In the genomic region with DNA sequence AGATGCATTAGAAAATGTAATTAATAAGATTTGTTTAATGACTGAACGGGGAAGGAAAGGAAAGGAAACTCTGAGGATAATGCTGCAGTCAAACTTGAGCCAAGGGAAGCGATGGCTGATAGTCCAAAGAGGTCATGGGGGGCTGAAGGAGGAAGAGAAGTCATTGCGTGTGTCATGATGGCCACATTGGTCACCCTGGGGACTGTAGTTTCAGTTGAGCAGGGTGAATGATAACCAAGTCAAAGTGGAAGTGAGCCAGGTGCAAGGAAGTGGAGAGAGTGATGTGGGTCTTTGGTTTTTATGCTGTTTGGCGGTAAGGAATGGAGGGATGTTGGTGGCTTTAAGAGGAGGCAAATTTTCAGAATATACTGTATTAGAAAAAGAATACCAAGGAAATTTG, we compare ENCODE assay signal across 10 cellular contexts. TPM values are rescaled to one million over a fixed set of nuclear protein-coding genes. Genes with fewer than 3 reads are reported as not detected.
DNase-seq lines count a peak whose midpoint lies in the region; ATAC-seq, FAIRE-seq and TF ChIP-seq lines count a peak whose summit lies in the region.
"Had no signal": no experiment of that assay in that cellular context is flagged by ENCODE, and none has a peak within 500 bp of the region (broad histone marks: within the 10 kb centered on the region; RNA-seq: fewer than 3 reads in every experiment).

No MANE protein-coding gene starts in this region.

- H3K4me1 Mint-ChIP-seq in endodermal cell: peaks cover 25% of the 10 kb centered on the region
- H3K4me1 Mint-ChIP-seq in mesothelial cell of epicardium: peaks cover 5% of the 10 kb centered on the region

- no peaks in the 10 kb centered on the region for H4K20me1 ChIP-seq in GM12878 (ENCODE audit: control insufficient read depth, insufficient read depth)

- H3K27ac Mint-ChIP-seq in endodermal cell (no peak overlapping the region), mesothelial cell of epicardium (no peak overlapping the region)

- FAIRE-seq in GM12878 (lab: Jason Lieb, UNC): peak; percentile 44
- FAIRE-seq: G401.6 had no signal

- H2AFZ ChIP-seq in GM12878 (ENCODE audit: control insufficient read depth, low read depth, low read length): peak overlapping the region; percentile 30; the same call in 1 of the 2 replicates

- RAD21 ChIA-PET in GM12878 (lab: Charles Lee; ENCODE audit: unreplicated experiment): interaction anchor here (1.8 kb wide), 1 partner anchor 25 kb away, joined by 4 read pairs; no protein-coding TSS in a partner anchor

- DNase-seq in GM12878 (ENCODE audit: low read depth, low spot score) (peak; percentile 72), GOT3 (lab: John Stamatoyannopoulos, UW) (no peak), upper lobe of right lung (no peak), endodermal cell (no peak), mesothelial cell of epicardium (ENCODE audit: low spot score in 2 of 2, unreplicated experiment in 2 of 2) (no peak)
- DNase-seq: activated T-cell treated with anti-CD3 and anti-CD28 coated beads, Interleukin-2, amount 50 U/mL, for 48 hours had no signal

- H3K4me2 ChIP-seq in GM12878 (ENCODE audit: control insufficient read depth, insufficient read depth): peak overlapping the region; percentile 67

- CTCF ChIA-PET in GM12878 (lab: Yijun Ruan, JAX): interaction anchor here (1.1 to 1.3 kb wide), 3 partner anchors 19 to 31 kb away, joined by 3 to 6 read pairs (median 4); no protein-coding TSS in a partner anchor

- peak; percentile 66 to 78; a peak in 3 of 4 replicates for TF ChIP-seq EP300 in GM12878 (IDR thresholded peaks at IDR 0.05; ENCODE audit: borderline replicate concordance in 1 of 2, control insufficient read depth in 1 of 2, low read depth in 2 of 2, low read length in 2 of 2)

- TF ChIP-seq CTCF in GM12878 (IDR thresholded peaks at IDR 0.05 in 2 of 3, conservative IDR thresholded peaks at IDR 0.05 in 1 of 3; ENCODE audit: control insufficient read depth in 2 of 3, extremely low read depth in 1 of 3, insufficient read depth in 1 of 3, low read depth in 3 of 3, low read length in 3 of 3) (no peak), upper lobe of right lung (IDR thresholded peaks at IDR 0.05) (no peak), endodermal cell (conservative IDR thresholded peaks at IDR 0.05) (no peak), mesothelial cell of epicardium (IDR thresholded peaks at IDR 0.05; ENCODE audit: unreplicated experiment) (no peak)

- WGBS in GM12878 (ENCODE audit: insufficient coverage, insufficient replicate concordance, low lambda C conversion rate, missing lambda C conversion rate): 20% methylated on average over 4 of the region's 4 CpGs
- 92 to 95% methylated on average over 4 of the region's 4 CpGs for WGBS in endodermal cell (ENCODE audit: insufficient coverage in 1 of 2, insufficient read length in 1 of 2), 2 experiments

- H3K27me3 ChIP-seq in GM12878 (replicated peaks in 1 of 2; ENCODE audit: control insufficient read depth in 2 of 2, insufficient read depth in 2 of 2, low read length in 1 of 2) (no peaks in the 10 kb centered on the region), upper lobe of right lung (no peaks in the 10 kb centered on the region), endodermal cell (ENCODE audit: control insufficient read depth, insufficient read depth, low read length, poor library complexity, severe bottlenecking) (no peaks in the 10 kb centered on the region)

- SMC1A ChIA-PET in GM12878 (lab: Charles Lee; ENCODE audit: uncharacterized antibody, unreplicated experiment): interaction anchor here (1.6 to 2.6 kb wide), 2 partner anchors 25 to 31 kb away, joined by 5 to 12 read pairs; no protein-coding TSS in a partner anchor

- POLR2A ChIA-PET in GM12878 (lab: Charles Lee): interaction anchor here (1.0 kb wide), 2 partner anchors 12 to 18 kb away, joined by 3 to 5 read pairs; no protein-coding TSS in a partner anchor

- TF ChIP-seq RAD21 in GM12878 (IDR thresholded peaks at IDR 0.05; ENCODE audit: insufficient read depth, low read depth, low read length): no peak

- peaks cover 28% of the 10 kb centered on the region for H3K4me1 ChIP-seq in GM12878 (ENCODE audit: control insufficient read depth, insufficient read depth, low read length)
- no peaks in the 10 kb centered on the region for H3K4me1 ChIP-seq in upper lobe of right lung
- peaks cover 9% of the 10 kb centered on the region for H3K4me1 ChIP-seq in endodermal cell (ENCODE audit: control insufficient read depth, insufficient read depth, low read length)

- no peak overlapping the region for H3K4me3 Mint-ChIP-seq in endodermal cell
- H3K4me3 Mint-ChIP-seq in mesothelial cell of epicardium: no peak overlapping the region

- peak overlapping the region; percentile 62 for H3K27ac ChIP-seq in GM12878 (ENCODE audit: control insufficient read depth, insufficient read depth)
- H3K27ac ChIP-seq in upper lobe of right lung: no peak overlapping the region
- no peak overlapping the region for H3K27ac ChIP-seq in endodermal cell (ENCODE audit: low read depth, low read length)

- H3K36me3 ChIP-seq in GM12878 (ENCODE audit: control insufficient read depth in 2 of 2, insufficient read depth in 2 of 2, low read length in 1 of 2) (no peaks in the 10 kb centered on the region; a peak in 4 of 4 replicates), upper lobe of right lung (no peaks in the 10 kb centered on the region), endodermal cell (ENCODE audit: control insufficient read depth, insufficient read depth, low read length) (no peaks in the 10 kb centered on the region)

- 0 out of 2 replicates have a peak overlapping the region, but pooled peaks have one; percentile 13 for H3K4me3 ChIP-seq in GM12878
- H3K4me3 ChIP-seq in upper lobe of right lung: no peak overlapping the region
- H3K4me3 ChIP-seq in endodermal cell (ENCODE audit: low read length): no peak overlapping the region

- peaks cover 22% of the 10 kb centered on the region for H3K79me2 ChIP-seq in GM12878 (ENCODE audit: control insufficient read depth, insufficient read depth, low read length)

- H3K36me3 Mint-ChIP-seq in endodermal cell (ENCODE audit: low read depth): peaks cover 10% of the 10 kb centered on the region
- H3K36me3 Mint-ChIP-seq in mesothelial cell of epicardium: no peaks in the 10 kb centered on the region

- in situ Hi-C loops in GM12878 (cut with MboI): no loop called here

- intact Hi-C loops in GM12878 (cut with micrococcal nuclease; ENCODE audit: unreplicated experiment): loop anchor here (2.0 kb wide), 1 partner anchor 25 kb away; no protein-coding TSS in a partner anchor
- intact Hi-C loops in upper lobe of right lung (cut with DNase I): no loop called here

- ATAC-seq in GM18508 (IDR thresholded peaks at IDR 0.05; ENCODE audit: insufficient read depth, unreplicated experiment) (peak; percentile 62), GM21447 (IDR thresholded peaks at IDR 0.05; ENCODE audit: unreplicated experiment) (peak; percentile 76), HG03159 (IDR thresholded peaks at IDR 0.05; ENCODE audit: unreplicated experiment) (peak; percentile 81), GM12878 (peak; percentile 91), upper lobe of right lung (no peak)

- H3K27me3 Mint-ChIP-seq in endodermal cell (ENCODE audit: insufficient read depth): no peaks in the 10 kb centered on the region
- H3K27me3 Mint-ChIP-seq in mesothelial cell of epicardium (ENCODE audit: low read depth): no peaks in the 10 kb centered on the region

- no TSS peak for BruUV-seq in GM12878 (replicated peaks; lab: Mats Ljungman, UMichigan)

- H3K9me3 Mint-ChIP-seq in endodermal cell (peaks cover 3% of the 10 kb centered on the region), mesothelial cell of epicardium (no peaks in the 10 kb centered on the region)

- no peaks in the 10 kb centered on the region for H3K9me3 ChIP-seq in GM12878 (replicated peaks; ENCODE audit: control insufficient read depth, insufficient read depth, low read length)
- H3K9me3 ChIP-seq in upper lobe of right lung: no peaks in the 10 kb centered on the region
- no peaks in the 10 kb centered on the region for H3K9me3 ChIP-seq in endodermal cell (ENCODE audit: control insufficient read depth, low read length)

- H3K9ac ChIP-seq in GM12878 (ENCODE audit: control insufficient read depth, insufficient read depth, low read length): no peak overlapping the region
- H3K9ac ChIP-seq in endodermal cell (ENCODE audit: extremely low read depth, low read length, poor library complexity, severe bottlenecking): no peak overlapping the region

- no peak for TF ChIP-seq POLR2A in GM12878 (IDR thresholded peaks at IDR 0.05; ENCODE audit: low read depth, low read length)

TF ChIP-seq in GM12878, 131 proteins besides CTCF, POLR2A, EP300 and RAD21 (continues in another document):
- TF ChIP-seq KDM1A (IDR thresholded peaks at IDR 0.05; ENCODE audit: borderline replicate concordance): no peak
- TF ChIP-seq RAD51 (IDR thresholded peaks at IDR 0.05): no peak
- TF ChIP-seq RELA (IDR thresholded peaks at IDR 0.05; ENCODE audit: borderline replicate concordance, partially characterized antibody): no peak
- peak; percentile 73 for TF ChIP-seq IRF4 (IDR thresholded peaks at IDR 0.05; ENCODE audit: low read depth, low read length)

RNA-seq across cellular contexts. Expression of gene C12orf75, which starts 21.6 kb away (rescaled TPM):
- total RNA-seq in GM12878 (2013; cell fraction: nucleolus; rRNA removed): 40.0 and 42.0 TPM in 2 replicates
- total RNA-seq in GM12878 (2014; rRNA removed) (154 and 174 TPM in 2 replicates), GM12878 (2014; rRNA removed; fragmentation: Illumina TruSeq; extraction: Trizol) (160 and 164 TPM in 2 replicates), GM12878 (2021) (171 and 172 TPM in 2 replicates), upper lobe of right lung (5.9 TPM), endodermal cell (10 to 100 TPM; 43.7 to 57.0 TPM), mesothelial cell of epicardium (14.0 to 15.6 TPM (median 15.0 TPM) in 3 replicates)
- 52.2 TPM for polyA plus RNA-seq in GM12878 (2011; ENCODE audit: low read depth)
- polyA plus RNA-seq in GM12878 (2011; rRNA removed) (150 and 222 TPM in 2 replicates), GM12878 (2014; fragmentation: Illumina TruSeq; extraction: Trizol) (184 and 205 TPM in 2 replicates), GM12878 (2014; fragmentation: Nextera tagmentation; extraction: Ambion mirVana) (10 to 100 TPM; 40.7 to 84.7 TPM), GM12878 (2014; rRNA removed) (107 and 124 TPM in 2 replicates), GM12878 (2016; fragmentation: Nextera tagmentation; extraction: Ambion mirVana) (100 to 1,000 TPM; 399 to 411 TPM)
- 70.9 and 74.3 TPM in 2 replicates for polyA plus RNA-seq in GM12878 (2011; cell fraction: cytosol; rRNA removed)
- polyA plus RNA-seq in GM12878 (2011; cell fraction: nucleus; rRNA removed): 41.2 and 46.2 TPM in 2 replicates
- polyA plus RNA-seq in GM12878 (2012): 55.8 and 75.4 TPM in 2 replicates
- 43.8 and 53.7 TPM in 2 replicates for polyA minus RNA-seq in GM12878 (2011; rRNA and poly(A)+ RNA removed)
- 23.0 and 31.3 TPM in 2 replicates for polyA minus RNA-seq in GM12878 (2011; cell fraction: cytosol; rRNA and poly(A)+ RNA removed)
- polyA minus RNA-seq in GM12878 (2011; cell fraction: nucleus; rRNA and poly(A)+ RNA removed): 18.0 and 35.2 TPM in 2 replicates
- polyA plus RNA-seq in endodermal cell (2013, experiment 1 of 2): 43.2 TPM
- polyA plus RNA-seq in endodermal cell (2013, experiment 2 of 2): 43.9 TPM
